8 cellular contexts compared by ENCODE assay signal in genomic region chr18:35458677-35459441, GRCh38. TPM values are rescaled to one million over a fixed set of nuclear protein-coding genes. Genes with fewer than 3 reads are reported as not detected.
DNase-seq lines count a peak whose midpoint lies in the region; ATAC-seq lines count a peak whose summit lies in the region.

No MANE protein-coding gene starts in this region.

- H3K4me3 Mint-ChIP-seq in stimulated activated naive CD8-positive, alpha-beta T cell treated with anti-CD3 and anti-CD28 coated beads, Interleukin-15, amount 100 ng/mL, for 72 hours = no peak overlapping the region

- peak; percentile 22 for DNase-seq in H7
- DNase-seq in SW 1271 (lab: John Stamatoyannopoulos, UW) = peak; percentile 58 to 90
- DNase-seq in left cardiac atrium = peak; percentile 74
- DNase-seq in stimulated activated naive CD8-positive, alpha-beta T cell treated with anti-CD3 and anti-CD28 coated beads, Interleukin-15, amount 100 ng/mL, for 72 hours = no peak
- no peak for DNase-seq in NCI-H2081 (lab: John Stamatoyannopoulos, UW)
- DNase-seq in COLO829 (ENCODE audit: low spot score) = no peak

- H3K4me3 ChIP-seq in ACC112 (ENCODE audit: low read depth, low read length) (no peak overlapping the region), H7 (ENCODE audit: insufficient read depth, low read depth, low read length) (no peak overlapping the region)

- H3K36me3 ChIP-seq in ACC112 (ENCODE audit: insufficient read depth, low read length) (no peaks in the 10 kb centered on the region), H7 (replicated peaks; ENCODE audit: control insufficient read depth, insufficient read depth, low read length) (no peaks in the 10 kb centered on the region; the same call in 1 of the 2 replicates)

- peaks cover 13% of the 10 kb centered on the region for H3K4me1 Mint-ChIP-seq in stimulated activated naive CD8-positive, alpha-beta T cell treated with anti-CD3 and anti-CD28 coated beads, Interleukin-15, amount 100 ng/mL, for 72 hours

- intact Hi-C loops in left cardiac atrium (cut with DNase I) = no loop called here

- H3K4me1 ChIP-seq in ACC112 (ENCODE audit: control insufficient read depth, insufficient read depth, low read length, unreplicated experiment) = peaks cover 78% of the 10 kb centered on the region

- no peaks in the 10 kb centered on the region for H3K9me3 Mint-ChIP-seq in stimulated activated naive CD8-positive, alpha-beta T cell treated with anti-CD3 and anti-CD28 coated beads, Interleukin-15, amount 100 ng/mL, for 72 hours

- H3K27me3 Mint-ChIP-seq in stimulated activated naive CD8-positive, alpha-beta T cell treated with anti-CD3 and anti-CD28 coated beads, Interleukin-15, amount 100 ng/mL, for 72 hours = no peaks in the 10 kb centered on the region

- H3K27ac Mint-ChIP-seq in stimulated activated naive CD8-positive, alpha-beta T cell treated with anti-CD3 and anti-CD28 coated beads, Interleukin-15, amount 100 ng/mL, for 72 hours = peak overlapping the region in 1 of 2 donors; percentile 55

- ATAC-seq in left cardiac atrium = peak; percentile 88 to 92
- ATAC-seq in stimulated activated naive CD8-positive, alpha-beta T cell treated with anti-CD3 and anti-CD28 coated beads, Interleukin-15, amount 100 ng/mL, for 72 hours = peak; percentile 59
- no peak for ATAC-seq in HG03280 (IDR thresholded peaks at IDR 0.05; ENCODE audit: unreplicated experiment)

- H3K27me3 ChIP-seq in ACC112 (ENCODE audit: insufficient read depth, low read length) (no peaks in the 10 kb centered on the region), H7 (ENCODE audit: control insufficient read depth, insufficient read depth, low read length) (no peaks in the 10 kb centered on the region)

- H3K27ac ChIP-seq in ACC112 (ENCODE audit: low read depth, low read length) = peak overlapping the region; percentile 88

- no peaks in the 10 kb centered on the region for H3K79me2 ChIP-seq in ACC112 (ENCODE audit: control insufficient read depth, insufficient read depth, low read length, unreplicated experiment)

- no peak overlapping the region for H2AFZ ChIP-seq in ACC112 (ENCODE audit: low read length, unreplicated experiment)

RNA-seq across cellular contexts. Expression of gene INO80C, which starts 38.9 kb away (rescaled TPM):
- total RNA-seq in H7 (2014; rRNA removed; shearing (Covaris generic)) = 12.9 and 18.0 TPM in 2 replicates
- total RNA-seq in left cardiac atrium = 10 to 100 TPM; 22.9 to 23.5 TPM

Comparison
In these comparisons a context has a peak if more than half of its experiments do, and no peak if none do; other contexts are left out.
1. DNase-seq: peak in H7 (single experiment), SW 1271 (2 of 2) and left cardiac atrium (single experiment); none in stimulated activated naive CD8-positive, alpha-beta T cell treated with anti-CD3 and anti-CD28 coated beads, Interleukin-15, amount 100 ng/mL, for 72 hours (0 of 2), NCI-H2081 (0 of 2) and COLO829 (single experiment).